ENCODE assay signal across 9 cellular contexts in the genomic region with DNA sequence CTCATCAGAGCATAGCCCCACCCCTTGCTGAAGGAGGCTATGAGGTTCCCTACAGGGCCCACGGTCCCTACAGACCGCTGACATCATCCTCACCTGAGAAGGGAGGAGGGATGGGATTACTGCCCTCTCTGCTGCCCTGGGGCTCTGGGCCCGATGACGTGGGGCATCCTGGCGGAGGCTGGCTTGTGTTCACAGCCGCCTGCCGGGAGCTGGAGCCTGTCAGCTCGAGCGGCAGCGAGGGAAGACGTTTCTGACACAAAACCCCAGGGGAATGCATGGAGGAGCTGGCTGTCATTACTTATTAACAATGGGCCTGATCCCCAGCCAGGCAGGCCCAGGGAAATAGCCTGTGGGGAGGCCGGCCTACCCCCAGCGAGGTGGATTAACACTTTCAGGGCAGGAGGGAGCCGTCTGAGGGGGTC.
A peak's percentile ranks its signal among the peaks of the same experiment; 100 is the strongest.
DNase-seq lines count a peak whose midpoint lies in the region; ATAC-seq, FAIRE-seq and TF ChIP-seq lines count a peak whose summit lies in the region.
"Had no signal": no experiment of that assay in that cellular context is flagged by ENCODE, and none has a peak within 500 bp of the region (broad histone marks: within the 10 kb centered on the region; RNA-seq: fewer than 3 reads in every experiment).

No MANE protein-coding gene starts in this region.

- no peak for ATAC-seq in GM21515 (IDR thresholded peaks at IDR 0.05; ENCODE audit: unreplicated experiment)

- no peak for FAIRE-seq in bronchial epithelial cell (lab: Jason Lieb, UNC)

- H3K4me3 ChIP-seq in bronchial epithelial cell (ENCODE audit: low read depth, low read length), result no peak overlapping the region

- peak; percentile 42 for DNase-seq in Daoy (ENCODE audit: low read depth)
- DNase-seq in NCI-H146 treated with DMSO at 0.1 percent for 48 hours (lab: John Stamatoyannopoulos, UW; ENCODE audit: unreplicated experiment), result peak; percentile 63
- peak; percentile 58 for DNase-seq in bronchial epithelial cell (ENCODE audit: low read depth)
- DNase-seq in mucosa of gallbladder (ENCODE audit: low spot score), result peak; percentile 20
- no peak for DNase-seq in effector CD8-positive, alpha-beta T cell (lab: John Stamatoyannopoulos, UW)
- DNase-seq in effector CD4-positive, alpha-beta T cell, result no peak
- no peak for DNase-seq in RPMI8226
- DNase-seq: OCI-M1 had no signal

- H3K27me3 ChIP-seq in bronchial epithelial cell (ENCODE audit: control insufficient read depth, insufficient read depth, low read length), result no peaks in the 10 kb centered on the region

- no peaks in the 10 kb centered on the region for H3K36me3 ChIP-seq in bronchial epithelial cell (ENCODE audit: control insufficient read depth, insufficient read depth, low read length)

- TF ChIP-seq CTCF in bronchial epithelial cell (IDR thresholded peaks at IDR 0.05; ENCODE audit: insufficient read depth, low read length, severe bottlenecking), result no peak

Comparison
In these comparisons a context has a peak if more than half of its experiments do, and no peak if none do; other contexts are left out.
1. DNase-seq: peak in Daoy (single experiment), NCI-H146 treated with DMSO at 0.1 percent for 48 hours (single experiment), bronchial epithelial cell (single experiment) and mucosa of gallbladder (single experiment); none in effector CD8-positive, alpha-beta T cell (single experiment), effector CD4-positive, alpha-beta T cell (single experiment) and RPMI8226 (single experiment).